Comparison of ENCODE assay signal across 1 cellular context in genomic region chr22:45311033-45311531, GRCh38.
TF ChIP-seq lines count a peak whose summit lies in the region.

No MANE protein-coding gene starts in this region.

TF ChIP-seq in GM23338, 12 proteins besides CTCF, POLR2A, EP300 and RAD21 (continued from another document):
- TF ChIP-seq ZNF462 (CRISPR knock-in tag; IDR thresholded peaks at IDR 0.05) (no peak), POLR2AphosphoS5 (IDR thresholded peaks at IDR 0.05; ENCODE audit: low read depth) (no peak), JUNB (IDR thresholded peaks at IDR 0.05; ENCODE audit: unreplicated experiment) (no peak), STAT1 (IDR thresholded peaks at IDR 0.05; ENCODE audit: unreplicated experiment) (no peak), EZH2 (IDR thresholded peaks at IDR 0.05; ENCODE audit: low read depth, unreplicated experiment) (no peak), NANOG (IDR thresholded peaks at IDR 0.05; ENCODE audit: borderline replicate concordance) (no peak)
